Comparison of ENCODE assay signal across 9 cellular contexts in the genomic region with DNA sequence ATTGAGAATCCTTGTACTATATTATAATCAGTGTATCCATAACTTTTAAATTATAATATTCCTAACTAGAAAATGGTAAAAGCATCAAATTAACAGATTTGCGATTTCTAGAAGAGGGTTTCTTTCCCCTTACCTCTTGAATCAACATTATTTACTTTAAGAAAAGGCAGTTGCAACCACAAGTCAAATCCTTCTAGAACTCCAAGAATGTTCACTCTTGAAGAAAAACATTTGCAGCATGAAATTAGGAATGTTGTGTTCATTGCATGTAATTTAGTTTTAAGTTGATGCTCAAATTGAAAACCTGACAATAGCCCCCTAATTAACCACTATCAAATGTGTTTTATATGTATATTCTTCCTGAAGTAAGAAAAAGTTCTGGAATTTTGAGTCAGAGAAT. TPM values are rescaled to one million over a fixed set of nuclear protein-coding genes. Genes with fewer than 3 reads are reported as not detected.
DNase-seq lines count a peak whose midpoint lies in the region; ATAC-seq and TF ChIP-seq lines count a peak whose summit lies in the region.
"Had no signal": no experiment of that assay in that cellular context is flagged by ENCODE, and none has a peak within 500 bp of the region (broad histone marks: within the 10 kb centered on the region; RNA-seq: fewer than 3 reads in every experiment).

No MANE protein-coding gene starts in this region.

- H3K4me3 ChIP-seq in SU-DHL-6 (ENCODE audit: insufficient read depth, low read length, poor library complexity, severe bottlenecking): peak overlapping the region; percentile 91
- no peak overlapping the region for H3K4me3 ChIP-seq in skeletal muscle tissue (ENCODE audit: low read length in 3 of 3)

- H2AFZ ChIP-seq in SU-DHL-6 (ENCODE audit: low read depth, low read length, severe bottlenecking): no peak overlapping the region

- 0 out of 2 replicates have a peak, but pooled peaks cover under 1% of the 10 kb centered on the region for H4K20me1 ChIP-seq in SU-DHL-6 (ENCODE audit: low read depth, low read length)

- no peaks in the 10 kb centered on the region for H3K9me2 ChIP-seq in SU-DHL-6 (replicated peaks; ENCODE audit: insufficient read depth, low read length)

- peaks cover 66% of the 10 kb centered on the region for H3K79me2 ChIP-seq in SU-DHL-6 (ENCODE audit: insufficient read depth, low read length)

- ATAC-seq in HG03045 (IDR thresholded peaks at IDR 0.05; ENCODE audit: unreplicated experiment): no peak

- peak overlapping the region; percentile 56 for H3K4me3 Mint-ChIP-seq in T-helper 1 cell treated with Interleukin-12 subunit alpha and Interleukin-12 subunit beta and Interleukin-4 antibody, amounts not matched to agents 30 μg/mL and 1 μg/mL, for 36 hours

- H3K4me2 ChIP-seq in SU-DHL-6 (ENCODE audit: low read depth, low read length, poor library complexity, severe bottlenecking): peak overlapping the region; percentile 98

- peaks cover 16% of the 10 kb centered on the region for H3F3A ChIP-seq in SU-DHL-6 (ENCODE audit: insufficient read depth)

- peaks cover 8% of the 10 kb centered on the region for H3K36me3 Mint-ChIP-seq in T-helper 1 cell treated with Interleukin-12 subunit alpha and Interleukin-12 subunit beta and Interleukin-4 antibody, amounts not matched to agents 30 μg/mL and 1 μg/mL, for 36 hours (ENCODE audit: low read depth)

- H3K4me1 Mint-ChIP-seq in T-helper 1 cell treated with Interleukin-12 subunit alpha and Interleukin-12 subunit beta and Interleukin-4 antibody, amounts not matched to agents 30 μg/mL and 1 μg/mL, for 36 hours (ENCODE audit: low read depth): peaks cover 46% of the 10 kb centered on the region

- peak overlapping the region; percentile 97; the same call in 1 of the 2 replicates for H3K9ac ChIP-seq in SU-DHL-6 (ENCODE audit: low read length)
- H3K9ac ChIP-seq in skeletal muscle tissue (ENCODE audit: low read depth in 1 of 3, low read length in 3 of 3): no peak overlapping the region

- H3K27me3 Mint-ChIP-seq in T-helper 1 cell treated with Interleukin-12 subunit alpha and Interleukin-12 subunit beta and Interleukin-4 antibody, amounts not matched to agents 30 μg/mL and 1 μg/mL, for 36 hours (ENCODE audit: low read depth): no peaks in the 10 kb centered on the region

- H3K27ac Mint-ChIP-seq in T-helper 1 cell treated with Interleukin-12 subunit alpha and Interleukin-12 subunit beta and Interleukin-4 antibody, amounts not matched to agents 30 μg/mL and 1 μg/mL, for 36 hours: peak overlapping the region; percentile 66

- H3K9me3 ChIP-seq in SU-DHL-6 (ENCODE audit: insufficient read depth, low read length) (no peaks in the 10 kb centered on the region), skeletal muscle tissue (ENCODE audit: control insufficient read depth in 3 of 3, low read length in 3 of 3) (no peaks in the 10 kb centered on the region)

- TF ChIP-seq CTCF in SU-DHL-6 (IDR thresholded peaks at IDR 0.05; ENCODE audit: insufficient read depth, low read length, poor library complexity, severe bottlenecking): no peak

- DNase-seq in T-helper 1 cell (no peak), fibroblast of peridontal ligament (ENCODE audit: extremely low read depth) (peak; percentile 60), COR-L47 (lab: John Stamatoyannopoulos, UW) (no peak)
- no peak for DNase-seq in stimulated activated CD4-positive, alpha-beta T cell treated with anti-CD3 and anti-CD28 coated beads, Interleukin-4, amount 100 ng/mL, for 4 hours
- DNase-seq: hippocampal formation had no signal

- no peaks in the 10 kb centered on the region for H3K27me3 ChIP-seq in SU-DHL-6 (ENCODE audit: low read length)
- H3K27me3 ChIP-seq in skeletal muscle tissue (ENCODE audit: control insufficient read depth in 3 of 3, insufficient read depth in 3 of 3, low read length in 3 of 3): no peaks in the 10 kb centered on the region

- H3K27ac ChIP-seq in SU-DHL-6 (ENCODE audit: low read depth, low read length): peak overlapping the region; percentile 97; the same call in 1 of the 2 replicates
- peak overlapping the region; percentile 96 for H3K27ac ChIP-seq in skeletal muscle tissue (ENCODE audit: low read depth, low read length)

- H3K36me3 ChIP-seq in SU-DHL-6 (ENCODE audit: low read length) (peaks cover 4% of the 10 kb centered on the region; the same call in 1 of the 2 replicates), skeletal muscle tissue (ENCODE audit: control insufficient read depth in 3 of 3, insufficient read depth in 3 of 3, low read length in 3 of 3) (no peaks in the 10 kb centered on the region)

- peaks cover 9 to 22% (median 13%) of the 10 kb centered on the region in 3 donors for H3K4me1 ChIP-seq in skeletal muscle tissue (ENCODE audit: control insufficient read depth in 3 of 3, insufficient read depth in 3 of 3, low read length in 3 of 3)

- H3K9me3 Mint-ChIP-seq in T-helper 1 cell treated with Interleukin-12 subunit alpha and Interleukin-12 subunit beta and Interleukin-4 antibody, amounts not matched to agents 30 μg/mL and 1 μg/mL, for 36 hours: peaks cover 6% of the 10 kb centered on the region

RNA-seq across cellular contexts. Expression of a gene that starts 2.3 kb away (rescaled TPM):
- 42.3 TPM for total RNA-seq in skeletal muscle tissue
